ENCODE assay signal across 8 cellular contexts in genomic region chr9:22119537-22120167, GRCh38.
DNase-seq lines count a peak whose midpoint lies in the region; ATAC-seq and TF ChIP-seq lines count a peak whose summit lies in the region.

No MANE protein-coding gene starts in this region.

- H3K4me3 ChIP-seq in colonic mucosa (no peak overlapping the region), neuronal stem cell (ENCODE audit: low read length in 2 of 2) (no peak overlapping the region), thyroid gland (replicated peaks in 1 of 3) (no peak overlapping the region)

- no peaks in the 10 kb centered on the region for H3K79me1 ChIP-seq in neuronal stem cell (ENCODE audit: low read depth, low read length)

- no peak overlapping the region for H3K4me2 ChIP-seq in neuronal stem cell (ENCODE audit: insufficient read depth, low read length, poor library complexity, severe bottlenecking)

- no peak overlapping the region for H3K23ac ChIP-seq in neuronal stem cell (ENCODE audit: low read depth, low read length, poor library complexity)

- peak; percentile 61 for ATAC-seq in GM19397 (IDR thresholded peaks at IDR 0.05; ENCODE audit: unreplicated experiment)

- WGBS in neuronal stem cell (ENCODE audit: extremely low coverage in 2 of 2, insufficient read length in 2 of 2, insufficient replicate concordance in 1 of 2), 2 donors: no CpG with 5 or more reads among the region's 3 CpGs
- WGBS in thyroid gland, 2 donors: 49 to 53% methylated on average over 3 of the region's 3 CpGs

- no peak overlapping the region for H2AFZ ChIP-seq in neuronal stem cell (ENCODE audit: low read length)

- H3K4me1 ChIP-seq in colonic mucosa (no peaks in the 10 kb centered on the region), neuronal stem cell (ENCODE audit: control insufficient read depth in 2 of 2, insufficient read depth in 1 of 2, low read depth in 1 of 2, low read length in 2 of 2) (peaks cover 2 to 10% of the 10 kb centered on the region in 2 donors), thyroid gland (no peaks in the 10 kb centered on the region)

- no peak overlapping the region for H2BK12ac ChIP-seq in neuronal stem cell (ENCODE audit: low read length)

- no peak overlapping the region for H4K8ac ChIP-seq in neuronal stem cell (ENCODE audit: low read depth, low read length)

- TF ChIP-seq CTCF in colonic mucosa (IDR thresholded peaks at IDR 0.05): peak; percentile 51
- TF ChIP-seq CTCF in thyroid gland (IDR thresholded peaks at IDR 0.05): peak in 1 of 6 experiments; percentile 21

- H3K18ac ChIP-seq in neuronal stem cell (ENCODE audit: low read length): no peak overlapping the region

- H3K27me3 ChIP-seq in colonic mucosa: no peaks in the 10 kb centered on the region
- no peaks in the 10 kb centered on the region for H3K27me3 ChIP-seq in neuronal stem cell (ENCODE audit: control insufficient read depth in 3 of 3, insufficient read depth in 3 of 3, low read depth in 1 of 3, low read length in 3 of 3)
- no peaks in the 10 kb centered on the region for H3K27me3 ChIP-seq in thyroid gland

- H3K9ac ChIP-seq in colonic mucosa (ENCODE audit: low read depth in 2 of 2, low read length in 2 of 2): no peak overlapping the region
- no peak overlapping the region for H3K9ac ChIP-seq in neuronal stem cell (ENCODE audit: low read depth, low read length, poor library complexity)

- DNase-seq in EL: peak; percentile 63
- peak; percentile 55 for DNase-seq in NAMALWA (ENCODE audit: low spot score)
- DNase-seq in colonic mucosa: no peak
- DNase-seq in neuronal stem cell (ENCODE audit: low spot score): peak; percentile 9
- no peak for DNase-seq in thyroid gland
- no peak for DNase-seq in caudate nucleus (lab: John Stamatoyannopoulos, UW)
- no peak for DNase-seq in stimulated activated CD4-positive, alpha-beta T cell treated with anti-CD3 and anti-CD28 coated beads, Interleukin-1b, Interleukin-23, amount 100 ng/mL, for 48 hours

- H2BK120ac ChIP-seq in neuronal stem cell (ENCODE audit: low read depth, low read length): no peak overlapping the region

- no peak overlapping the region for H4K91ac ChIP-seq in neuronal stem cell (ENCODE audit: low read depth, low read length, poor library complexity)

- no peak overlapping the region for H2BK15ac ChIP-seq in neuronal stem cell (ENCODE audit: low read length)

- TF ChIP-seq POLR2A in thyroid gland (IDR thresholded peaks at IDR 0.05): no peak

- H3K27ac ChIP-seq in colonic mucosa (peak overlapping the region; percentile 71), neuronal stem cell (replicated peaks; ENCODE audit: low read length) (no peak overlapping the region), thyroid gland (no peak overlapping the region), caudate nucleus (ENCODE audit: low read depth, low read length) (no peak overlapping the region)

- no peak overlapping the region for H3K4ac ChIP-seq in neuronal stem cell (ENCODE audit: low read length)

- no peak overlapping the region for H2BK5ac ChIP-seq in neuronal stem cell (ENCODE audit: low read length)

- H3K9me3 ChIP-seq in colonic mucosa: no peaks in the 10 kb centered on the region
- H3K9me3 ChIP-seq in neuronal stem cell (replicated peaks in 1 of 2; ENCODE audit: control insufficient read depth in 2 of 2, insufficient read depth in 1 of 2, low read depth in 1 of 2, low read length in 2 of 2): no peaks in the 10 kb centered on the region
- no peaks in the 10 kb centered on the region for H3K9me3 ChIP-seq in thyroid gland

- no peak overlapping the region for H2AK5ac ChIP-seq in neuronal stem cell (ENCODE audit: low read depth, low read length)

- intact Hi-C loops in colonic mucosa (cut with DNase I): loop anchor here (5.0 to 10.0 kb wide), 2 partner anchors 75 to 307 kb away; no protein-coding TSS in a partner anchor
- intact Hi-C loops in thyroid gland (cut with DNase I): no loop called here

- no peaks in the 10 kb centered on the region for H3K36me3 ChIP-seq in colonic mucosa
- H3K36me3 ChIP-seq in neuronal stem cell (replicated peaks in 1 of 2; ENCODE audit: control insufficient read depth in 2 of 2, insufficient read depth in 2 of 2, low read length in 2 of 2): no peaks in the 10 kb centered on the region
- no peaks in the 10 kb centered on the region for H3K36me3 ChIP-seq in thyroid gland

- no peak overlapping the region for H3K14ac ChIP-seq in neuronal stem cell (ENCODE audit: low read length)

Comparison
In these comparisons a context has a peak if more than half of its experiments do, and no peak if none do; other contexts are left out.
1. DNase-seq: peak in EL (single experiment), NAMALWA (single experiment) and neuronal stem cell (single experiment); none in colonic mucosa (single experiment), thyroid gland (0 of 2), caudate nucleus (0 of 61) and stimulated activated CD4-positive, alpha-beta T cell treated with anti-CD3 and anti-CD28 coated beads, Interleukin-1b, Interleukin-23, amount 100 ng/mL, for 48 hours (single experiment).